In the genomic region with DNA sequence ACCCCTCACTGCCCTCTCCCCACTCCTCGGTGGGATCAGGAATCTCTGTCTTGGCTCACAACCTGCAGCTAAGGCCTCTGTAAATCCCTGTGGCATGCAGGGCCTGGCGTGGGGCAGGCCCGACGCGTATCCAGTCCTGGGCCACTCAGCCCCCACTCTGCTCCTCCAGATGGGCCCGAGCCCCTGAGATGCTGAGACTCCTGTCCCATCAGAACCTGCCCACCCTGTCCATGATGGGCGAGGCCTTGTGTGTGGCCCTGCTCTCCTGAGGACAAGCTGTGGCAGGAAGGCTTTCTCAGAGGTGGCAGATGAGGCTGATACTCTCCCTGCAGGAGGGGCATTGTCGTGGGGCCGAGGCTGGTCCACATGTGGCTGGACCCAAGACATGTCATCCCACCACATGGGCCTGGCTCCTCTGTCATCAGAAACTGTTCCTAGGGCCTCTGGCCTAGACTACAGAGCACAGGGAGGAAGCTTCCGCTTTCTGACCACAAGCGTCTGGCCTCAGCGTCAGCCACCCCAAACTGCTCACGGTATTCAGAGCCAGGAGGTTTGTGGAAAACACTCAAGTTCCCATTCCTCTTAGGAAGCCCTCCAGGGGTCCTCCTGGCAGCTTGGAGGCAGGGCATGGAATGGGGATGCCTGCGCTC, we compare ENCODE assay signal across 14 cellular contexts. TPM values are rescaled to one million over a fixed set of nuclear protein-coding genes. Genes with fewer than 3 reads are reported as not detected.
DNase-seq lines count a peak whose midpoint lies in the region; ATAC-seq, FAIRE-seq and TF ChIP-seq lines count a peak whose summit lies in the region.
"Had no signal": no experiment of that assay in that cellular context is flagged by ENCODE, and none has a peak within 500 bp of the region (broad histone marks: within the 10 kb centered on the region; RNA-seq: fewer than 3 reads in every experiment).

No MANE protein-coding gene starts in this region.

- no peaks in the 10 kb centered on the region for H3K27me3 Mint-ChIP-seq in activated B cell treated with CpG ODN at 0.5 μM for 24 hours

- no peaks in the 10 kb centered on the region for H3K36me3 ChIP-seq in right lobe of liver
- no peaks in the 10 kb centered on the region for H3K36me3 ChIP-seq in HepG2 (replicated peaks in 1 of 2; ENCODE audit: control insufficient read depth in 1 of 2, insufficient read depth in 2 of 2, low read length in 2 of 2)
- peaks cover 10% of the 10 kb centered on the region for H3K36me3 ChIP-seq in lower lobe of right lung

- CTCF ChIA-PET in HepG2 (lab: Yijun Ruan, JAX; ENCODE audit: low intra/inter-chr PET ratio, low total read pairs) (no interaction called here), activated B cell treated with CpG ODN at 0.5 μM for 24 hours (lab: Charles Lee) (no interaction called here)

- peak in 1 of 3 donors; percentile 59 for DNase-seq in right lobe of liver
- no peak for DNase-seq in HepG2 (ENCODE audit: low spot score)
- DNase-seq in activated B cell treated with CpG ODN at 0.5 μM for 24 hours: no peak
- peak; percentile 83 for DNase-seq in lower lobe of right lung
- no peak for DNase-seq in foreskin fibroblast
- DNase-seq in NCI-H2227 treated with DMSO at 0.1 percent for 48 hours (lab: John Stamatoyannopoulos, UW): no peak
- DNase-seq: activated T-cell treated with anti-CD3 and anti-CD28 coated beads for 4 hours, kidney, NCI-H1092 treated with DMSO at 0.1 percent for 48 hours had no signal

- H3K9me3 ChIP-seq in right lobe of liver (no peaks in the 10 kb centered on the region), HepG2 (ENCODE audit: low read length) (no peaks in the 10 kb centered on the region), lower lobe of right lung (no peaks in the 10 kb centered on the region)

- no peaks in the 10 kb centered on the region for H4K20me1 ChIP-seq in HepG2 (ENCODE audit: insufficient read depth, low read length)

- H3K27me3 ChIP-seq in right lobe of liver (peaks cover 0 to 3% of the 10 kb centered on the region in 2 donors), HepG2 (ENCODE audit: control insufficient read depth in 1 of 2, insufficient read depth in 2 of 2, low read length in 2 of 2) (peaks cover 2 to 36% of the 10 kb centered on the region in 2 experiments), lower lobe of right lung (ENCODE audit: low read depth) (peaks cover 24% of the 10 kb centered on the region)

- H3K27ac ChIP-seq in right lobe of liver (peak overlapping the region in 1 of 3 donors; percentile 4), HepG2 (ENCODE audit: extremely low read length, insufficient read depth, low read length) (no peak overlapping the region), lower lobe of right lung (peak overlapping the region; percentile 74)

- 80% methylated on average over 2 of the region's 14 CpGs for WGBS in right lobe of liver (ENCODE audit: insufficient coverage, low coverage, low lambda C conversion rate, missing lambda C conversion rate)
- WGBS in HepG2 (ENCODE audit: low lambda C conversion rate): 63% methylated on average over 6 of the region's 14 CpGs

- H3K4me3 ChIP-seq in right lobe of liver: no peak overlapping the region
- H3K4me3 ChIP-seq in HepG2 (replicated peaks in 1 of 3; ENCODE audit: insufficient read depth in 1 of 3, low read depth in 2 of 3, low read length in 3 of 3): no peak overlapping the region
- H3K4me3 ChIP-seq in lower lobe of right lung: no peak overlapping the region
- H3K4me3 ChIP-seq in foreskin fibroblast (ENCODE audit: low read depth in 1 of 2, low read length in 2 of 2): no peak overlapping the region

- no peaks in the 10 kb centered on the region for H3K4me1 ChIP-seq in right lobe of liver
- H3K4me1 ChIP-seq in HepG2 (ENCODE audit: insufficient read depth, low read length): no peaks in the 10 kb centered on the region
- peaks cover 14% of the 10 kb centered on the region for H3K4me1 ChIP-seq in lower lobe of right lung

- H3K36me3 Mint-ChIP-seq in activated B cell treated with CpG ODN at 0.5 μM for 24 hours (ENCODE audit: low read depth): peaks cover 76% of the 10 kb centered on the region

- POLR2A ChIA-PET in HepG2 (lab: Yijun Ruan, JAX) (no interaction called here), activated B cell treated with CpG ODN at 0.5 μM for 24 hours (lab: Charles Lee) (no interaction called here)

- no peak overlapping the region for H3K9ac ChIP-seq in HepG2 (ENCODE audit: insufficient read depth, low read depth, low read length)

- no peak for TF ChIP-seq POLR2A in right lobe of liver (IDR thresholded peaks at IDR 0.05)
- TF ChIP-seq POLR2A in HepG2 (IDR thresholded peaks at IDR 0.05; ENCODE audit: insufficient read depth in 1 of 2, low read depth in 2 of 2, low read length in 2 of 2): no peak

- ATAC-seq in right lobe of liver (peak; percentile 54 to 71 (median 66)), HepG2 (no peak), activated B cell treated with CpG ODN at 0.5 μM for 24 hours (ENCODE audit: low read depth) (no peak), lower lobe of right lung (peak; percentile 78 to 82), GM21528 (IDR thresholded peaks at IDR 0.05; ENCODE audit: low FRiP score, unreplicated experiment) (no peak), HG03139 (IDR thresholded peaks at IDR 0.05; ENCODE audit: unreplicated experiment) (no peak)

- H3K27ac Mint-ChIP-seq in activated B cell treated with CpG ODN at 0.5 μM for 24 hours: peak overlapping the region; percentile 46
- H3K27ac Mint-ChIP-seq: progenitor cell of endocrine pancreas had no signal

- H3K4me1 Mint-ChIP-seq in activated B cell treated with CpG ODN at 0.5 μM for 24 hours: peaks cover 56% of the 10 kb centered on the region

- in situ Hi-C loops in HepG2 (cut with HindIII; ENCODE audit: extremely low pct_ligation_motif_present, low pct_unique_long_range_greater_than_20kb): no loop called here

- no peak for FAIRE-seq in HepG2 (lab: Jason Lieb, UNC)
- FAIRE-seq: kidney, urothelium cell line had no signal

- BruUV-seq in HepG2 (replicated peaks; lab: Mats Ljungman, UMichigan): no TSS peak

- no peak overlapping the region for H2AFZ ChIP-seq in HepG2 (ENCODE audit: low read length)

- H3K4me2 ChIP-seq in HepG2 (ENCODE audit: low read depth, low read length): no peak overlapping the region

- TF ChIP-seq CTCF in right lobe of liver (IDR thresholded peaks at IDR 0.05) (no peak), HepG2 (CRISPR knock-in tag; IDR thresholded peaks at IDR 0.05) (no peak), activated B cell treated with CpG ODN at 0.5 μM for 24 hours (IDR thresholded peaks at IDR 0.05) (no peak), lower lobe of right lung (IDR thresholded peaks at IDR 0.05) (no peak), foreskin fibroblast (IDR thresholded peaks at IDR 0.05; ENCODE audit: low read depth, low read length) (no peak)

- no peak for TF ChIP-seq RAD21 in HepG2 (CRISPR knock-in tag; IDR thresholded peaks at IDR 0.05)

- intact Hi-C loops in right lobe of liver (cut with DNase I) (no loop called here), HepG2 (cut with micrococcal nuclease; ENCODE audit: unreplicated experiment) (no loop called here), activated B cell treated with CpG ODN at 0.5 μM for 24 hours (cut with micrococcal nuclease) (loop anchor here (5.0 to 10.0 kb wide), 2 partner anchors 292 to 645 kb away; a partner anchor contains a TSS), lower lobe of right lung (cut with DNase I) (no loop called here)

- H3K4me3 Mint-ChIP-seq in activated B cell treated with CpG ODN at 0.5 μM for 24 hours: no peak overlapping the region

- H3K9me3 Mint-ChIP-seq in activated B cell treated with CpG ODN at 0.5 μM for 24 hours: no peaks in the 10 kb centered on the region

- no peaks in the 10 kb centered on the region for H3K79me2 ChIP-seq in HepG2 (ENCODE audit: insufficient read depth, low read length)

- TF ChIP-seq EP300 in HepG2 (IDR thresholded peaks at IDR 0.05; ENCODE audit: low read depth in 2 of 2, low read length in 2 of 2) (no peak), HepG2 (CRISPR knock-in tag; IDR thresholded peaks at IDR 0.05; ENCODE audit: borderline replicate concordance) (no peak)

TF ChIP-seq in HepG2, 621 proteins besides CTCF, POLR2A, EP300 and RAD21 (continues in another document):
- TF ChIP-seq, protein P1, sequence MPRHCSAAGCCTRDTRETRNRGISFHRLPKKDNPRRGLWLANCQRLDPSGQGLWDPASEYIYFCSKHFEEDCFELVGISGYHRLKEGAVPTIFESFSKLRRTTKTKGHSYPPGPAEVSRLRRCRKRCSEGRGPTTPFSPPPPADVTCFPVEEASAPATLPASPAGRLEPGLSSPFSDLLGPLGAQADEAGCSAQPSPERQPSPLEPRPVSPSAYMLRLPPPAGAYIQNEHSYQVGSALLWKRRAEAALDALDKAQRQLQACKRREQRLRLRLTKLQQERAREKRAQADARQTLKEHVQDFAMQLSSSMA (CRISPR knock-in tag; IDR thresholded peaks at IDR 0.05): no peak

RNA-seq across cellular contexts. Expression of a gene that starts 6.0 kb away (rescaled TPM):
- total RNA-seq in right lobe of liver (10 to 100 TPM in 2 of 6 experiments, 1 to 10 TPM in 4; 3.1 to 10.9 (median 6.6) TPM), HepG2 (2016; rRNA removed; fragmentation: Illumina TruSeq; extraction: Trizol) (not detected in 2 replicates), activated B cell treated with CpG ODN at 0.5 μM for 24 hours (153 and 181 TPM in 2 replicates), lower lobe of right lung (222 TPM)
- total RNA-seq in HepG2 (2016; cell fraction: cytosol; rRNA removed; fragmentation: Illumina TruSeq; extraction: Trizol; ENCODE audit: low read depth): not detected in 2 replicates
- not detected in 2 replicates for total RNA-seq in HepG2 (2016; cell fraction: insoluble cytoplasmic fraction; rRNA removed; fragmentation: Illumina TruSeq; extraction: Trizol)
- not detected in 2 replicates for total RNA-seq in HepG2 (2016; cell fraction: membrane; rRNA removed; fragmentation: Illumina TruSeq; extraction: Trizol)
- total RNA-seq in HepG2 (2016; cell fraction: nucleus; rRNA removed; fragmentation: Illumina TruSeq; extraction: Trizol): not detected in 2 replicates
- 0.04 TPM in 1 of 2 replicates, not detected in the other for polyA plus RNA-seq in HepG2 (2011; rRNA removed)
- 0.01 TPM in 1 of 2 replicates, not detected in the other for polyA plus RNA-seq in HepG2 (2011; cell fraction: cytosol; rRNA removed)
- 0.73 and 0.93 TPM in 2 replicates for polyA plus RNA-seq in HepG2 (2011; cell fraction: nucleus; rRNA removed)
- polyA plus RNA-seq in HepG2 (2012): 0.25 and 0.31 TPM in 2 replicates
- polyA plus RNA-seq in HepG2 (2016; cell fraction: cytosol; fragmentation: Illumina TruSeq; extraction: Trizol; ENCODE audit: low read depth): not detected in 2 replicates
- not detected in 2 replicates for polyA plus RNA-seq in HepG2 (2016; cell fraction: insoluble cytoplasmic fraction; fragmentation: Illumina TruSeq; extraction: Trizol; ENCODE audit: low read depth)
- not detected in 2 replicates for polyA plus RNA-seq in HepG2 (2016; cell fraction: membrane; fragmentation: Illumina TruSeq; extraction: Trizol; ENCODE audit: low read depth)
- polyA plus RNA-seq in HepG2 (2016; cell fraction: nucleus; fragmentation: Illumina TruSeq; extraction: Trizol; ENCODE audit: insufficient read depth, low read depth): not detected in 2 replicates
- polyA minus RNA-seq in HepG2 (2011; rRNA and poly(A)+ RNA removed; ENCODE audit: low replicate concordance): 2.4 TPM in 1 of 2 replicates, not detected in the other
- not detected in 2 replicates for polyA minus RNA-seq in HepG2 (2011; cell fraction: cytosol; rRNA and poly(A)+ RNA removed)
- not detected in 2 replicates for polyA minus RNA-seq in HepG2 (2011; cell fraction: nucleus; rRNA and poly(A)+ RNA removed)
- total RNA-seq: A673 had no signal

Comparison
In these comparisons a context has a peak if more than half of its experiments do, and no peak if none do; other contexts are left out.
1. ATAC-seq: peak in right lobe of liver (4 of 4) and lower lobe of right lung (2 of 2); none in HepG2 (single experiment), activated B cell treated with CpG ODN at 0.5 μM for 24 hours (single experiment), GM21528 (single experiment) and HG03139 (single experiment).
2. RNA of a gene that starts 6.0 kb away (total RNA-seq): 222 TPM in lower lobe of right lung (single experiment) and 153 to 181 TPM in activated B cell treated with CpG ODN at 0.5 μM for 24 hours; 3.1 to 10.9 TPM in right lobe of liver and not detected in HepG2; every median in the first group is over 10 times any median in the second.